Comparison of ENCODE assay signal across 9 cellular contexts in the genomic region with DNA sequence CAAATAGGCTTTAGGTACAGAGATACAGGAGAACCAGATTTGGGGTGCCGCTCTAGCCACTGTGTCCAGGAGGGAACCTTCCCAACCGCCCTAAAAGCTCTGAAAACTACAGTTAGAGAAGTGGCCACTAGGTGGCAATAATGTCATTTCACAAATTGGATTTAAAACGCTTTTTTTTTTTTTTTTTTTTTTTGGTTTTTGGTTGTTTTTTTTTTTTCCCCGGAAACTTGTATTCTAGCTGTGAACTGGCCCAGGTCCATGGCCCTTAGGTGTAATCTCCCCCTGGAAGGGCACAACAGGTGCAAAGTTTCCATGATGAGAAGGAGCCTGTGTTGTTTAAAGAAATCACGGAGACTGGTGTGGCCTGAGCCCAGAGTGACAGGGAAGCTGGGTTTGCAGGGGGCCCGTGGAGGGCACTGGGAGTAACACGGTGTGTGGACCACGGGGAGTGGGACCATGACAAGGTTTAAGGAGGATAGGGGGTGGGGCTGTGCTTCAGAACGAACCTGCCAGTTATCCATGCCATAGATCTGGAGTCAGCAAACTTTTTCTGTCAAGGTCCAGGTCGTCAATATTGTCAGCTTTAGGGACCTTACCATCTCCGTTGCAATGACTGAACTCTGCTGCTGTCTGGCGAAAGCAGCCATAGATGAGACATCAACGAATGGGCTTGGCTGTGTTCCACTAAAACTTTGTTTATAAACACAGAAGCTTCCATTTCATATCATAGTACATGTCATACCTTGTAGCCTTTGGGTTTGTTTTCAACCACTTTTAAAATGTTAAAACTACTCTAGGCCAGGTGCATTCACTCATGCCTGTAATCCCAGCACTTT. TPM values are rescaled to one million over a fixed set of nuclear protein-coding genes. Genes with fewer than 3 reads are reported as not detected.
A peak's percentile ranks its signal among the peaks of the same experiment; 100 is the strongest.
DNase-seq lines count a peak whose midpoint lies in the region; ATAC-seq and TF ChIP-seq lines count a peak whose summit lies in the region.
"Had no signal": no experiment of that assay in that cellular context is flagged by ENCODE, and none has a peak within 500 bp of the region (broad histone marks: within the 10 kb centered on the region; RNA-seq: fewer than 3 reads in every experiment).

No MANE protein-coding gene starts in this region.

- DNase-seq in COR-L47 (lab: John Stamatoyannopoulos, UW), result peak; percentile 50
- DNase-seq in HS-27A (ENCODE audit: low read depth), result peak; percentile 38
- DNase-seq in NT2/D1 (ENCODE audit: low read depth, low spot score), result peak; percentile 78
- DNase-seq in right atrium auricular region (ENCODE audit: low spot score), result no peak
- DNase-seq in sciatic nerve (ENCODE audit: low spot score), result no peak
- DNase-seq in NCI-H526 treated with DMSO at 0.1 percent for 48 hours (lab: John Stamatoyannopoulos, UW), result no peak
- DNase-seq: right cardiac atrium had no signal

- peak overlapping the region; percentile 56 for H3K27ac Mint-ChIP-seq in activated T-helper 17 cell treated with anti-CD3 and anti-CD28 coated beads, Interleukin-2, amount 50 U/mL, for 72 hours

- ATAC-seq in activated T-helper 17 cell treated with anti-CD3 and anti-CD28 coated beads, Interleukin-2, amount 50 U/mL, for 72 hours (replicated peaks), result peak; percentile 77
- ATAC-seq in sciatic nerve, result peak; percentile 66
- no peak for ATAC-seq in HG02610 (IDR thresholded peaks at IDR 0.05; ENCODE audit: unreplicated experiment)

- no peaks in the 10 kb centered on the region for H3K9me3 Mint-ChIP-seq in activated T-helper 17 cell treated with anti-CD3 and anti-CD28 coated beads, Interleukin-2, amount 50 U/mL, for 72 hours

- no peak overlapping the region for H3K9ac ChIP-seq in NT2/D1 (ENCODE audit: insufficient read length, low read depth)

- no peak overlapping the region for H3K4me3 ChIP-seq in NT2/D1 (ENCODE audit: insufficient read length, low read depth)
- no peak overlapping the region for H3K4me3 ChIP-seq in right atrium auricular region

- H3K9me3 ChIP-seq in NT2/D1 (ENCODE audit: insufficient read depth, low read length) (no peaks in the 10 kb centered on the region), right atrium auricular region (no peaks in the 10 kb centered on the region)

- H3K4me1 ChIP-seq in NT2/D1 (ENCODE audit: insufficient read depth, insufficient read length), result no peaks in the 10 kb centered on the region
- peaks cover 0 to 4% of the 10 kb centered on the region in 2 donors for H3K4me1 ChIP-seq in right atrium auricular region

- peaks cover 9% of the 10 kb centered on the region for H3K27me3 Mint-ChIP-seq in activated T-helper 17 cell treated with anti-CD3 and anti-CD28 coated beads, Interleukin-2, amount 50 U/mL, for 72 hours

- H3K4me3 Mint-ChIP-seq in activated T-helper 17 cell treated with anti-CD3 and anti-CD28 coated beads, Interleukin-2, amount 50 U/mL, for 72 hours, result no peak overlapping the region

- H3K36me3 ChIP-seq in NT2/D1 (ENCODE audit: insufficient read depth, insufficient read length, low read length) (no peaks in the 10 kb centered on the region), right atrium auricular region (no peaks in the 10 kb centered on the region)

- H3K27me3 ChIP-seq in NT2/D1 (ENCODE audit: insufficient read depth, insufficient read length), result peaks cover under 1% of the 10 kb centered on the region
- H3K27me3 ChIP-seq in right atrium auricular region, result no peaks in the 10 kb centered on the region

- intact Hi-C loops in sciatic nerve (cut with DNase I), result loop anchor here (5.0 kb wide), 2 partner anchors 60 to 465 kb away; no protein-coding TSS in a partner anchor

- H3K4me1 Mint-ChIP-seq in activated T-helper 17 cell treated with anti-CD3 and anti-CD28 coated beads, Interleukin-2, amount 50 U/mL, for 72 hours, result no peaks in the 10 kb centered on the region

- H3K36me3 Mint-ChIP-seq in activated T-helper 17 cell treated with anti-CD3 and anti-CD28 coated beads, Interleukin-2, amount 50 U/mL, for 72 hours (ENCODE audit: low read depth), result no peaks in the 10 kb centered on the region

- TF ChIP-seq CTCF in right atrium auricular region (IDR thresholded peaks at IDR 0.05), result peak; percentile 39 to 81

- no peak overlapping the region for H3K27ac ChIP-seq in right atrium auricular region

RNA-seq across cellular contexts. Expression of a gene that starts 10.1 kb away (rescaled TPM):
- not detected for total RNA-seq in activated T-helper 17 cell treated with anti-CD3 and anti-CD28 coated beads, Interleukin-2, amount 50 U/mL, for 72 hours
- total RNA-seq in right atrium auricular region, result not detected
- total RNA-seq in sciatic nerve, result not detected
- total RNA-seq: right cardiac atrium had no signal

RNA-seq across cellular contexts. Expression of a gene that starts 15.1 kb away (rescaled TPM):
- total RNA-seq in activated T-helper 17 cell treated with anti-CD3 and anti-CD28 coated beads, Interleukin-2, amount 50 U/mL, for 72 hours, result 1 to 10 TPM in 1 of 2 donors, under 1 TPM in 1; 0.26 to 2.6 TPM
- total RNA-seq in right atrium auricular region, result 10 to 100 TPM; 17.3 to 28.9 TPM
- total RNA-seq in sciatic nerve, result 39.9 TPM

RNA-seq across cellular contexts. Expression of a gene that starts 42.9 kb away (rescaled TPM):
- total RNA-seq in activated T-helper 17 cell treated with anti-CD3 and anti-CD28 coated beads, Interleukin-2, amount 50 U/mL, for 72 hours, result not detected
- total RNA-seq in right atrium auricular region (not detected), sciatic nerve (not detected)
- total RNA-seq: right cardiac atrium had no signal

Comparison
In these comparisons a context has a peak if more than half of its experiments do, and no peak if none do; other contexts are left out.
1. DNase-seq: peak in COR-L47 (single experiment), HS-27A (single experiment) and NT2/D1 (single experiment); none in right atrium auricular region (single experiment), sciatic nerve (single experiment) and NCI-H526 treated with DMSO at 0.1 percent for 48 hours (single experiment).
2. RNA of a gene that starts 15.1 kb away (total RNA-seq): 39.9 TPM in sciatic nerve (single experiment) and 17.3 to 28.9 TPM in right atrium auricular region; 0.26 to 2.6 TPM in activated T-helper 17 cell treated with anti-CD3 and anti-CD28 coated beads, Interleukin-2, amount 50 U/mL, for 72 hours; every median in the first group is over 4 times any median in the second.